In genomic region chr19:35404879-35405622, GRCh38 we compare ENCODE assay signal across 8 cellular contexts. TPM values are rescaled to one million over a fixed set of nuclear protein-coding genes. Genes with fewer than 3 reads are reported as not detected.
DNase-seq lines count a peak whose midpoint lies in the region; ATAC-seq and TF ChIP-seq lines count a peak whose summit lies in the region.

No MANE protein-coding gene starts in this region.

- TF ChIP-seq CTCF in activated CD8-positive, alpha-beta T cell treated with anti-CD3 and anti-CD28 coated beads for 36 hours (IDR thresholded peaks at IDR 0.05): no peak

- no peaks in the 10 kb centered on the region for H3K36me3 Mint-ChIP-seq in activated CD8-positive, alpha-beta T cell treated with anti-CD3 and anti-CD28 coated beads for 36 hours (ENCODE audit: low read depth)
- no peaks in the 10 kb centered on the region for H3K36me3 Mint-ChIP-seq in activated CD8-positive, alpha-beta T cell treated with anti-CD3 and anti-CD28 coated beads, Interleukin-2, amount 10 ng/mL, durations not matched to agents 7 days and 5 days (ENCODE audit: low read depth)

- intact Hi-C loops in activated CD8-positive, alpha-beta T cell treated with anti-CD3 and anti-CD28 coated beads for 36 hours (cut with micrococcal nuclease): no loop called here

- no peak overlapping the region for H3K4me3 Mint-ChIP-seq in activated CD8-positive, alpha-beta T cell treated with anti-CD3 and anti-CD28 coated beads for 36 hours
- no peak overlapping the region for H3K4me3 Mint-ChIP-seq in activated CD8-positive, alpha-beta T cell treated with anti-CD3 and anti-CD28 coated beads, Interleukin-2, amount 10 ng/mL, durations not matched to agents 7 days and 5 days

- POLR2A ChIA-PET in activated CD8-positive, alpha-beta T cell treated with anti-CD3 and anti-CD28 coated beads for 36 hours (lab: Charles Lee): no interaction called here
- POLR2A ChIA-PET in activated CD8-positive, alpha-beta T cell treated with anti-CD3 and anti-CD28 coated beads, Interleukin-2, amount 10 ng/mL, durations not matched to agents 7 days and 5 days (lab: Charles Lee): interaction anchor here (0.5 kb wide), 1 partner anchor 500 kb away, joined by 3 read pairs; no protein-coding TSS in a partner anchor

- DNase-seq in activated CD8-positive, alpha-beta T cell treated with anti-CD3 and anti-CD28 coated beads for 36 hours: peak; percentile 81
- DNase-seq in activated CD8-positive, alpha-beta T cell treated with anti-CD3 and anti-CD28 coated beads, Interleukin-2, amount 10 ng/mL, durations not matched to agents 7 days and 5 days: no peak
- DNase-seq in amniotic epithelial cell (ENCODE audit: low read depth): peak; percentile 53
- peak; percentile 41 for DNase-seq in skeletal muscle cell (ENCODE audit: low read depth)
- DNase-seq in NCI-H774 (lab: John Stamatoyannopoulos, UW): no peak
- no peak for DNase-seq in NCI-H526 treated with DMSO at 0.1 percent for 48 hours (lab: John Stamatoyannopoulos, UW)
- no peak for DNase-seq in NCI-H187 (lab: John Stamatoyannopoulos, UW)

- peak; percentile 90 for ATAC-seq in activated CD8-positive, alpha-beta T cell treated with anti-CD3 and anti-CD28 coated beads for 36 hours
- ATAC-seq in activated CD8-positive, alpha-beta T cell treated with anti-CD3 and anti-CD28 coated beads, Interleukin-2, amount 10 ng/mL, durations not matched to agents 7 days and 5 days: no peak
- ATAC-seq in HG03108 (IDR thresholded peaks at IDR 0.05; ENCODE audit: unreplicated experiment): peak; percentile 65

- CTCF ChIA-PET in activated CD8-positive, alpha-beta T cell treated with anti-CD3 and anti-CD28 coated beads for 36 hours (lab: Charles Lee): interaction anchor here (1.1 to 2.1 kb wide), 2 partner anchors 52 to 89 kb away, joined by 5 to 7 read pairs; no protein-coding TSS in a partner anchor
- CTCF ChIA-PET in activated CD8-positive, alpha-beta T cell treated with anti-CD3 and anti-CD28 coated beads, Interleukin-2, amount 10 ng/mL, durations not matched to agents 7 days and 5 days (lab: Charles Lee): no interaction called here

- H3K9me3 Mint-ChIP-seq in activated CD8-positive, alpha-beta T cell treated with anti-CD3 and anti-CD28 coated beads for 36 hours: no peaks in the 10 kb centered on the region
- no peaks in the 10 kb centered on the region for H3K9me3 Mint-ChIP-seq in activated CD8-positive, alpha-beta T cell treated with anti-CD3 and anti-CD28 coated beads, Interleukin-2, amount 10 ng/mL, durations not matched to agents 7 days and 5 days (ENCODE audit: insufficient read depth)

- no peak overlapping the region for H3K4me3 ChIP-seq in skeletal muscle cell (ENCODE audit: low read depth, low read length)

- H3K27me3 Mint-ChIP-seq in activated CD8-positive, alpha-beta T cell treated with anti-CD3 and anti-CD28 coated beads for 36 hours: peaks cover 3% of the 10 kb centered on the region
- H3K27me3 Mint-ChIP-seq in activated CD8-positive, alpha-beta T cell treated with anti-CD3 and anti-CD28 coated beads, Interleukin-2, amount 10 ng/mL, durations not matched to agents 7 days and 5 days (ENCODE audit: low read depth): peaks cover 12% of the 10 kb centered on the region

- peak overlapping the region; percentile 12 for H3K27ac Mint-ChIP-seq in activated CD8-positive, alpha-beta T cell treated with anti-CD3 and anti-CD28 coated beads for 36 hours
- H3K27ac Mint-ChIP-seq in activated CD8-positive, alpha-beta T cell treated with anti-CD3 and anti-CD28 coated beads, Interleukin-2, amount 10 ng/mL, durations not matched to agents 7 days and 5 days: no peak overlapping the region

- peaks cover 7% of the 10 kb centered on the region for H3K4me1 Mint-ChIP-seq in activated CD8-positive, alpha-beta T cell treated with anti-CD3 and anti-CD28 coated beads for 36 hours (ENCODE audit: low read depth)
- peaks cover 2% of the 10 kb centered on the region for H3K4me1 Mint-ChIP-seq in activated CD8-positive, alpha-beta T cell treated with anti-CD3 and anti-CD28 coated beads, Interleukin-2, amount 10 ng/mL, durations not matched to agents 7 days and 5 days (ENCODE audit: low read depth)

RNA-seq across cellular contexts. Expression of gene GPR42, which starts 34.2 kb away (rescaled TPM):
- under 1 TPM; 0.18 to 0.56 TPM for total RNA-seq in activated CD8-positive, alpha-beta T cell treated with anti-CD3 and anti-CD28 coated beads for 36 hours
- not detected for total RNA-seq in activated CD8-positive, alpha-beta T cell treated with anti-CD3 and anti-CD28 coated beads, Interleukin-2, amount 10 ng/mL, durations not matched to agents 7 days and 5 days

RNA-seq across cellular contexts. Expression of gene FFAR2, which starts 43.0 kb away (rescaled TPM):
- total RNA-seq in activated CD8-positive, alpha-beta T cell treated with anti-CD3 and anti-CD28 coated beads for 36 hours: not detected
- not detected for total RNA-seq in activated CD8-positive, alpha-beta T cell treated with anti-CD3 and anti-CD28 coated beads, Interleukin-2, amount 10 ng/mL, durations not matched to agents 7 days and 5 days

RNA-seq across cellular contexts. Expression of gene FFAR3, which starts 46.8 kb away (rescaled TPM):
- 1 to 10 TPM; 1.1 to 1.2 TPM for total RNA-seq in activated CD8-positive, alpha-beta T cell treated with anti-CD3 and anti-CD28 coated beads for 36 hours
- not detected for total RNA-seq in activated CD8-positive, alpha-beta T cell treated with anti-CD3 and anti-CD28 coated beads, Interleukin-2, amount 10 ng/mL, durations not matched to agents 7 days and 5 days

RNA-seq across cellular contexts. Expression of gene FFAR1, which starts 57.3 kb away (rescaled TPM):
- not detected for total RNA-seq in activated CD8-positive, alpha-beta T cell treated with anti-CD3 and anti-CD28 coated beads for 36 hours
- not detected for total RNA-seq in activated CD8-positive, alpha-beta T cell treated with anti-CD3 and anti-CD28 coated beads, Interleukin-2, amount 10 ng/mL, durations not matched to agents 7 days and 5 days

Comparison
In these comparisons a context has a peak if more than half of its experiments do, and no peak if none do; other contexts are left out.
1. DNase-seq: peak in activated CD8-positive, alpha-beta T cell treated with anti-CD3 and anti-CD28 coated beads for 36 hours (single experiment), amniotic epithelial cell (single experiment) and skeletal muscle cell (single experiment); none in activated CD8-positive, alpha-beta T cell treated with anti-CD3 and anti-CD28 coated beads, Interleukin-2, amount 10 ng/mL, durations not matched to agents 7 days and 5 days (single experiment), NCI-H774 (single experiment), NCI-H526 treated with DMSO at 0.1 percent for 48 hours (single experiment) and NCI-H187 (0 of 2).